Comparison of ENCODE assay signal across 8 cellular contexts in the genomic region with DNA sequence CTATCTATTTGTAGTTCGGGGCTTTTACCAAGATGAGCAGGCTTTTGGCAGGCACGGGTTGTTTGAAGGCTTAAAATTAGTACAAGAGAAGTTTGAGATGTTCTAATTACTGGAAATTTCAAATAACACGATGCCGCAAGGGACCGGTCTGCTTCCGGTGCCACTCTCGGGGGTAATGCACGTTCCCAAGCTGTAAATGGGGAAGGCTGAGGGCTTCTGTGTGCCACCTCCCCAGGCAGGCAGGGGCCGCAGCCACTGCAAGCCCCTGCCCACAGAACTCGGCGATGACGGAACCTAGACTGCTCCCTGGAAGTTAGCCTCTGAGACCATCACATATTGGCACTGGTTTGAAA. TPM values are rescaled to one million over a fixed set of nuclear protein-coding genes. Genes with fewer than 3 reads are reported as not detected.
DNase-seq lines count a peak whose midpoint lies in the region; ATAC-seq and TF ChIP-seq lines count a peak whose summit lies in the region.
"Not testable (repeated sequence)": the region's sequence is repeated elsewhere in the genome, so short reads cannot be mapped to it uniquely, and the experiment has no call there.

No MANE protein-coding gene starts in this region.

- WGBS in H9 (ENCODE audit: extremely low coverage, insufficient read length, low lambda C conversion rate) = no CpG with 5 or more reads among the region's 12 CpGs
- WGBS in heart right ventricle, 2 donors = 40 to 63% methylated on average over 12 of the region's 12 CpGs
- whole genome bisulfite sequencing in spleen, 5 donors = 78 to 89% (median 85%) methylated on average over 11 to 12 of the region's 12 CpGs

- not testable (repeated sequence) for H3K36me3 ChIP-seq in ACC112 (ENCODE audit: insufficient read depth, low read length); RWPE2 (ENCODE audit: low read depth); heart right ventricle; spleen

- H3K27ac Mint-ChIP-seq in H9 = not testable (repeated sequence)

- not testable (repeated sequence) for H3K9me3 ChIP-seq in H9 (ENCODE audit: control insufficient read depth, low read depth, low read length); RWPE2 (ENCODE audit: severe bottlenecking); heart right ventricle; spleen

- not testable (repeated sequence) for H3K79me1 ChIP-seq in H9 (ENCODE audit: insufficient read depth, low read depth, low read length, poor library complexity, severe bottlenecking)

- not testable (repeated sequence) for H3K4me2 ChIP-seq in H9 (ENCODE audit: insufficient read depth, insufficient read length, low read length)

- not testable (repeated sequence) for H4K20me1 ChIP-seq in H9 (ENCODE audit: control insufficient read depth, insufficient read depth, insufficient read length)

- H3T11ph ChIP-seq in H9 (ENCODE audit: low read length) = not testable (repeated sequence)

- not testable (repeated sequence) for H3K79me2 ChIP-seq in ACC112 (ENCODE audit: control insufficient read depth, insufficient read depth, low read length, unreplicated experiment); H9 (ENCODE audit: insufficient read depth, low read length)

- TF ChIP-seq POLR2A in spleen (IDR thresholded peaks at IDR 0.05) = not testable (repeated sequence)

- ATAC-seq in RWPE2 (ENCODE audit: low read depth) = not testable (repeated sequence)
- ATAC-seq in heart right ventricle = peak in 2 of 8 donors; percentile 19 to 61

- H2BK15ac ChIP-seq in H9 (ENCODE audit: low read depth, low read length) = not testable (repeated sequence)

- not testable (repeated sequence) for H2BK120ac ChIP-seq in H9 (ENCODE audit: low read depth, low read length, poor library complexity, severe bottlenecking)

- H3K18ac ChIP-seq in H9 (ENCODE audit: insufficient read length, low read depth, low read length) = not testable (repeated sequence)

- H2BK5ac ChIP-seq in H9 (ENCODE audit: insufficient read length, low read length) = not testable (repeated sequence)

- not testable (repeated sequence) for H3K9me3 Mint-ChIP-seq in H9

- H3K56ac ChIP-seq in H9 (ENCODE audit: insufficient read length, low read depth, low read length) = not testable (repeated sequence)

- not testable (repeated sequence) for H3K4me3 Mint-ChIP-seq in H9

- H3K4me3 ChIP-seq in ACC112 (ENCODE audit: low read depth, low read length) (peak overlapping the region; percentile 2; the same call in 1 of the 2 replicates), coronary artery (peak overlapping the region; percentile 27), heart right ventricle (peak overlapping the region in 4 of 10 donors; percentile 21 to 25 (median 22))
- H3K4me3 ChIP-seq in RWPE2 (ENCODE audit: severe bottlenecking); spleen: not testable (repeated sequence)

- not testable (repeated sequence) for H3K27ac ChIP-seq in ACC112 (ENCODE audit: low read depth, low read length); H9 (ENCODE audit: insufficient read length, low read depth, low read length); RWPE2 (ENCODE audit: poor library complexity, severe bottlenecking); spleen
- peak overlapping the region in 1 of 2 donors; percentile 65 for H3K27ac ChIP-seq in coronary artery
- peak overlapping the region in 9 of 10 donors; percentile 4 to 84 (median 74) for H3K27ac ChIP-seq in heart right ventricle

- not testable (repeated sequence) for H2BK12ac ChIP-seq in H9 (ENCODE audit: insufficient read length, low read depth, low read length)

- H3K9ac ChIP-seq in H9 (ENCODE audit: extremely low read depth, insufficient read length, low read length) = not testable (repeated sequence)

- DNase-seq in H9 = peak; percentile 22
- peak; percentile 66 for DNase-seq in NCI-H2227 (lab: John Stamatoyannopoulos, UW; ENCODE audit: unreplicated experiment)
- peak; percentile 48 for DNase-seq in RWPE2 (ENCODE audit: low spot score)
- not testable (repeated sequence) for DNase-seq in coronary artery (ENCODE audit: low spot score)
- peak in 1 of 2 donors; percentile 66 for DNase-seq in heart right ventricle
- peak; percentile 87 for DNase-seq in mesenteric fat pad (ENCODE audit: low spot score)
- peak; percentile 67 for DNase-seq in spleen

- not testable (repeated sequence) for TF ChIP-seq CTCF in H9 (conservative IDR thresholded peaks at IDR 0.05); RWPE2 (IDR thresholded peaks at IDR 0.05; ENCODE audit: poor library complexity, severe bottlenecking); coronary artery (IDR thresholded peaks at IDR 0.05); heart right ventricle (IDR thresholded peaks at IDR 0.05); spleen (IDR thresholded peaks at IDR 0.05 in 8 of 11, conservative IDR thresholded peaks at IDR 0.05 in 3 of 11)

- not testable (repeated sequence) for H3K14ac ChIP-seq in H9 (ENCODE audit: insufficient read depth, low read length)

- peaks cover 10% of the 10 kb centered on the region for H3K4me1 ChIP-seq in ACC112 (ENCODE audit: control insufficient read depth, insufficient read depth, low read length, unreplicated experiment)
- H3K4me1 ChIP-seq in H9 (ENCODE audit: insufficient read depth, low read length); RWPE2 (ENCODE audit: insufficient read depth, poor library complexity, severe bottlenecking): not testable (repeated sequence)
- H3K4me1 ChIP-seq in heart right ventricle = peaks cover 4 to 31% (median 16%) of the 10 kb centered on the region in 9 donors
- H3K4me1 ChIP-seq in spleen = peaks cover 8 to 29% (median 12%) of the 10 kb centered on the region in 6 donors

- H3K27me3 Mint-ChIP-seq in H9 (ENCODE audit: low read depth) = peaks cover 27% of the 10 kb centered on the region

- not testable (repeated sequence) for H3K4ac ChIP-seq in H9 (ENCODE audit: low read depth, low read length)

- H4K91ac ChIP-seq in H9 (ENCODE audit: insufficient read length, low read depth, low read length) = not testable (repeated sequence)

- H3K23ac ChIP-seq in H9 (ENCODE audit: insufficient read length, low read depth, low read length) = not testable (repeated sequence)

- H4K8ac ChIP-seq in H9 (replicated peaks; ENCODE audit: insufficient read length, low read depth, low read length) = not testable (repeated sequence)

- not testable (repeated sequence) for H2AK5ac ChIP-seq in H9 (ENCODE audit: insufficient read length, low read length)

- peaks cover 11 to 16% of the 10 kb centered on the region in 2 experiments for H3K4me1 Mint-ChIP-seq in H9

- not testable (repeated sequence) for H4K5ac ChIP-seq in H9 (ENCODE audit: insufficient read length, low read depth, low read length)

- intact Hi-C loops in heart right ventricle (cut with DNase I) = loop anchor here in 5 of 10 donors (2.0 to 10.0 kb wide), 6 partner anchors 52 to 1388 kb away; a partner anchor contains a TSS
- intact Hi-C loops in spleen (cut with DNase I; ENCODE audit: low total_unique reads) = not testable (repeated sequence)

- not testable (repeated sequence) for H2AFZ ChIP-seq in ACC112 (ENCODE audit: low read length, unreplicated experiment); H9 (ENCODE audit: low read length)

- not testable (repeated sequence) for H2BK20ac ChIP-seq in H9 (ENCODE audit: low read depth, low read length, poor library complexity, severe bottlenecking)

- H3K36me3 Mint-ChIP-seq in H9 (ENCODE audit: insufficient read depth in 1 of 3, low read depth in 3 of 3) = not testable (repeated sequence)

- H3K23me2 ChIP-seq in H9 (ENCODE audit: insufficient read length, low read depth, low read length, poor library complexity, severe bottlenecking) = not testable (repeated sequence)

- not testable (repeated sequence) for H3K27me3 ChIP-seq in ACC112 (ENCODE audit: insufficient read depth, low read length); H9 (ENCODE audit: insufficient read depth, low read length); RWPE2 (ENCODE audit: insufficient read depth, poor library complexity, severe bottlenecking); spleen (replicated peaks in 1 of 7)
- peaks cover 0 to 17% (median 9%) of the 10 kb centered on the region in 7 donors for H3K27me3 ChIP-seq in heart right ventricle

RNA-seq across cellular contexts. Expression of a gene that starts 42.5 kb away (rescaled TPM):
- 108 TPM in 2 replicates for total RNA-seq in H9 (2021)
- total RNA-seq in heart right ventricle = 10 to 100 TPM; 48.3 to 66.0 (median 52.4) TPM
- 10 to 100 TPM; 11.9 to 35.7 TPM for polyA plus RNA-seq in heart right ventricle
- total RNA-seq in mesenteric fat pad = 89.3 TPM
- 100 to 1,000 TPM in 5 of 7 donors, 10 to 100 TPM in 2; 88.5 to 247 (median 121) TPM for total RNA-seq in spleen
- polyA plus RNA-seq in spleen = 10 to 100 TPM; 28.5 to 50.6 (median 45.2) TPM
